1 cellular context compared by ENCODE assay signal in the genomic region with DNA sequence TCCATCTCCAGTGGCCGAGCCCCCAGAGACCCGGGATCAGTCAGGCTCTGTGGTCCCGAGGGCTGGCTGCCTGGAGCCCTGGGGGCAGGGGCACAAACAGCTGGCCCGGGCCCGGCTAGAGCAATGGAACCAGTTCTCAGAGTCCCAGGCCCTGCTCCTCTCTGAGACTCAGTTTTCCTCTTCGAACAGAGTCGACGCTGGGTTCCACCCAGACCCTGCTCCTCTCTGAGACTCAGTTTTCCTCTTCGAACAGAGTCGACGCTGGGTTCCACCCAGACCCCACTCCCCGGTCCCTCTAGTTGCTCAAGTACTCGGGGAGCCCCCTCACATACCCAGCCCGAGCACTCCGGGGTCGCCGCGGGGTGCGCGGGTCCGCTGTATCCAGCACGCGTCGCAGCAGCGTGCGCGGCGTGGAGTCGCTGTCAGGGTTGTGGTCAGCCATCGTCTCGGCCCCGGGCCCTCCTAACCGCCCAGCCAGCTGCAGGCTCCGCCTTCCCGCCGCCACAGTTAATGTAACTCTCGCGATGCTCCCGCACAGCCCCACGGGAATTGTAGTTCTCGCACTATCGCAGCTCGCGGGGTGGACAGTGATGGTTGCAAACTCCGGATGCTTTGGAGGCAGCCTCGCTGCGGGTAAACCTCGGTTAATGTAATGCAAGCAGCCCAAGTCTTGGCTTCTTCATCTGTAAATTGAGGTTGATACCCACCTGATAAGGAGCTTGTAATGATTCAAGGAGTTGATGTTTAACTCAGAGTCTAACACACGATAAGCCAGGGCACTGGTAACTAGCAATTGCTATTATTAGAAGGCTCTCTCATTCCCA.
TF ChIP-seq lines count a peak whose summit lies in the region.

No MANE protein-coding gene starts in this region.

TF ChIP-seq in WTC11, 78 proteins besides CTCF, POLR2A, EP300 and RAD21 (continued from another document):
- TF ChIP-seq MXD4 (CRISPR knock-in tag; IDR thresholded peaks at IDR 0.05; ENCODE audit: borderline replicate concordance) (no peak), ESRRA (CRISPR knock-in tag; IDR thresholded peaks at IDR 0.05; ENCODE audit: borderline replicate concordance) (no peak), FOXP1 (CRISPR knock-in tag; IDR thresholded peaks at IDR 0.05; ENCODE audit: borderline replicate concordance) (no peak), MYBL2 (CRISPR knock-in tag; IDR thresholded peaks at IDR 0.05) (no peak), CREB1 (CRISPR knock-in tag; IDR thresholded peaks at IDR 0.05) (no peak), ZNF121 (CRISPR knock-in tag; IDR thresholded peaks at IDR 0.05) (no peak), FOXK1 (CRISPR knock-in tag; IDR thresholded peaks at IDR 0.05) (no peak), ZNF219 (CRISPR knock-in tag; IDR thresholded peaks at IDR 0.05; ENCODE audit: borderline replicate concordance) (no peak), IRF2 (CRISPR knock-in tag; IDR thresholded peaks at IDR 0.05; ENCODE audit: borderline replicate concordance, low read depth) (no peak), CREM (CRISPR knock-in tag; IDR thresholded peaks at IDR 0.05) (no peak), TCF7 (CRISPR knock-in tag; IDR thresholded peaks at IDR 0.05; ENCODE audit: low read depth) (no peak), SMAD4 (CRISPR knock-in tag; IDR thresholded peaks at IDR 0.05) (no peak), ZNF263 (CRISPR knock-in tag; IDR thresholded peaks at IDR 0.05; ENCODE audit: low read depth) (no peak), ETV6 (CRISPR knock-in tag; IDR thresholded peaks at IDR 0.05) (peak; percentile 86; the same call in 1 of the 2 replicates), TEAD1 (CRISPR knock-in tag; IDR thresholded peaks at IDR 0.05) (no peak), KAT7 (CRISPR knock-in tag; IDR thresholded peaks at IDR 0.05; ENCODE audit: borderline replicate concordance) (0 out of 2 replicates have a peak, but pooled peaks have one; percentile 60)
- TF ChIP-seq, protein P1, sequence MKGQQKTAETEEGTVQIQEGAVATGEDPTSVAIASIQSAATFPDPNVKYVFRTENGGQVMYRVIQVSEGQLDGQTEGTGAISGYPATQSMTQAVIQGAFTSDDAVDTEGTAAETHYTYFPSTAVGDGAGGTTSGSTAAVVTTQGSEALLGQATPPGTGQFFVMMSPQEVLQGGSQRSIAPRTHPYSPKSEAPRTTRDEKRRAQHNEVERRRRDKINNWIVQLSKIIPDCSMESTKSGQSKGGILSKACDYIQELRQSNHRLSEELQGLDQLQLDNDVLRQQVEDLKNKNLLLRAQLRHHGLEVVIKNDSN (CRISPR knock-in tag; IDR thresholded peaks at IDR 0.05), result peak; percentile 60; the same call in 1 of the 2 replicates
- TF ChIP-seq, protein P2, sequence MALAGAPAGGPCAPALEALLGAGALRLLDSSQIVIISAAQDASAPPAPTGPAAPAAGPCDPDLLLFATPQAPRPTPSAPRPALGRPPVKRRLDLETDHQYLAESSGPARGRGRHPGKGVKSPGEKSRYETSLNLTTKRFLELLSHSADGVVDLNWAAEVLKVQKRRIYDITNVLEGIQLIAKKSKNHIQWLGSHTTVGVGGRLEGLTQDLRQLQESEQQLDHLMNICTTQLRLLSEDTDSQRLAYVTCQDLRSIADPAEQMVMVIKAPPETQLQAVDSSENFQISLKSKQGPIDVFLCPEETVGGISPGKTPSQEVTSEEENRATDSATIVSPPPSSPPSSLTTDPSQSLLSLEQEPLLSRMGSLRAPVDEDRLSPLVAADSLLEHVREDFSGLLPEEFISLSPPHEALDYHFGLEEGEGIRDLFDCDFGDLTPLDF (CRISPR knock-in tag; IDR thresholded peaks at IDR 0.05), result no peak
- TF ChIP-seq, protein P3, sequence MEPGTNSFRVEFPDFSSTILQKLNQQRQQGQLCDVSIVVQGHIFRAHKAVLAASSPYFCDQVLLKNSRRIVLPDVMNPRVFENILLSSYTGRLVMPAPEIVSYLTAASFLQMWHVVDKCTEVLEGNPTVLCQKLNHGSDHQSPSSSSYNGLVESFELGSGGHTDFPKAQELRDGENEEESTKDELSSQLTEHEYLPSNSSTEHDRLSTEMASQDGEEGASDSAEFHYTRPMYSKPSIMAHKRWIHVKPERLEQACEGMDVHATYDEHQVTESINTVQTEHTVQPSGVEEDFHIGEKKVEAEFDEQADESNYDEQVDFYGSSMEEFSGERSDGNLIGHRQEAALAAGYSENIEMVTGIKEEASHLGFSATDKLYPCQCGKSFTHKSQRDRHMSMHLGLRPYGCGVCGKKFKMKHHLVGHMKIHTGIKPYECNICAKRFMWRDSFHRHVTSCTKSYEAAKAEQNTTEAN (CRISPR knock-in tag; IDR thresholded peaks at IDR 0.05), result no peak
- TF ChIP-seq, protein P4, sequence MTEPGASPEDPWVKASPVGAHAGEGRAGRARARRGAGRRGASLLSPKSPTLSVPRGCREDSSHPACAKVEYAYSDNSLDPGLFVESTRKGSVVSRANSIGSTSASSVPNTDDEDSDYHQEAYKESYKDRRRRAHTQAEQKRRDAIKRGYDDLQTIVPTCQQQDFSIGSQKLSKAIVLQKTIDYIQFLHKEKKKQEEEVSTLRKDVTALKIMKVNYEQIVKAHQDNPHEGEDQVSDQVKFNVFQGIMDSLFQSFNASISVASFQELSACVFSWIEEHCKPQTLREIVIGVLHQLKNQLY (CRISPR knock-in tag; IDR thresholded peaks at IDR 0.05), result no peak
- TF ChIP-seq, protein P5, sequence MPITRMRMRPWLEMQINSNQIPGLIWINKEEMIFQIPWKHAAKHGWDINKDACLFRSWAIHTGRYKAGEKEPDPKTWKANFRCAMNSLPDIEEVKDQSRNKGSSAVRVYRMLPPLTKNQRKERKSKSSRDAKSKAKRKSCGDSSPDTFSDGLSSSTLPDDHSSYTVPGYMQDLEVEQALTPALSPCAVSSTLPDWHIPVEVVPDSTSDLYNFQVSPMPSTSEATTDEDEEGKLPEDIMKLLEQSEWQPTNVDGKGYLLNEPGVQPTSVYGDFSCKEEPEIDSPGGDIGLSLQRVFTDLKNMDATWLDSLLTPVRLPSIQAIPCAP (CRISPR knock-in tag; IDR thresholded peaks at IDR 0.05), result 0 out of 2 replicates have a peak, but pooled peaks have one; percentile 39
- TF ChIP-seq, protein P6, sequence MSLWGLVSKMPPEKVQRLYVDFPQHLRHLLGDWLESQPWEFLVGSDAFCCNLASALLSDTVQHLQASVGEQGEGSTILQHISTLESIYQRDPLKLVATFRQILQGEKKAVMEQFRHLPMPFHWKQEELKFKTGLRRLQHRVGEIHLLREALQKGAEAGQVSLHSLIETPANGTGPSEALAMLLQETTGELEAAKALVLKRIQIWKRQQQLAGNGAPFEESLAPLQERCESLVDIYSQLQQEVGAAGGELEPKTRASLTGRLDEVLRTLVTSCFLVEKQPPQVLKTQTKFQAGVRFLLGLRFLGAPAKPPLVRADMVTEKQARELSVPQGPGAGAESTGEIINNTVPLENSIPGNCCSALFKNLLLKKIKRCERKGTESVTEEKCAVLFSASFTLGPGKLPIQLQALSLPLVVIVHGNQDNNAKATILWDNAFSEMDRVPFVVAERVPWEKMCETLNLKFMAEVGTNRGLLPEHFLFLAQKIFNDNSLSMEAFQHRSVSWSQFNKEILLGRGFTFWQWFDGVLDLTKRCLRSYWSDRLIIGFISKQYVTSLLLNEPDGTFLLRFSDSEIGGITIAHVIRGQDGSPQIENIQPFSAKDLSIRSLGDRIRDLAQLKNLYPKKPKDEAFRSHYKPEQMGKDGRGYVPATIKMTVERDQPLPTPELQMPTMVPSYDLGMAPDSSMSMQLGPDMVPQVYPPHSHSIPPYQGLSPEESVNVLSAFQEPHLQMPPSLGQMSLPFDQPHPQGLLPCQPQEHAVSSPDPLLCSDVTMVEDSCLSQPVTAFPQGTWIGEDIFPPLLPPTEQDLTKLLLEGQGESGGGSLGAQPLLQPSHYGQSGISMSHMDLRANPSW (CRISPR knock-in tag; conservative IDR thresholded peaks at IDR 0.05; ENCODE audit: low read depth), result no peak
- TF ChIP-seq, protein P7, sequence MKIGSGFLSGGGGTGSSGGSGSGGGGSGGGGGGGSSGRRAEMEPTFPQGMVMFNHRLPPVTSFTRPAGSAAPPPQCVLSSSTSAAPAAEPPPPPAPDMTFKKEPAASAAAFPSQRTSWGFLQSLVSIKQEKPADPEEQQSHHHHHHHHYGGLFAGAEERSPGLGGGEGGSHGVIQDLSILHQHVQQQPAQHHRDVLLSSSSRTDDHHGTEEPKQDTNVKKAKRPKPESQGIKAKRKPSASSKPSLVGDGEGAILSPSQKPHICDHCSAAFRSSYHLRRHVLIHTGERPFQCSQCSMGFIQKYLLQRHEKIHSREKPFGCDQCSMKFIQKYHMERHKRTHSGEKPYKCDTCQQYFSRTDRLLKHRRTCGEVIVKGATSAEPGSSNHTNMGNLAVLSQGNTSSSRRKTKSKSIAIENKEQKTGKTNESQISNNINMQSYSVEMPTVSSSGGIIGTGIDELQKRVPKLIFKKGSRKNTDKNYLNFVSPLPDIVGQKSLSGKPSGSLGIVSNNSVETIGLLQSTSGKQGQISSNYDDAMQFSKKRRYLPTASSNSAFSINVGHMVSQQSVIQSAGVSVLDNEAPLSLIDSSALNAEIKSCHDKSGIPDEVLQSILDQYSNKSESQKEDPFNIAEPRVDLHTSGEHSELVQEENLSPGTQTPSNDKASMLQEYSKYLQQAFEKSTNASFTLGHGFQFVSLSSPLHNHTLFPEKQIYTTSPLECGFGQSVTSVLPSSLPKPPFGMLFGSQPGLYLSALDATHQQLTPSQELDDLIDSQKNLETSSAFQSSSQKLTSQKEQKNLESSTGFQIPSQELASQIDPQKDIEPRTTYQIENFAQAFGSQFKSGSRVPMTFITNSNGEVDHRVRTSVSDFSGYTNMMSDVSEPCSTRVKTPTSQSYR (CRISPR knock-in tag; IDR thresholded peaks at IDR 0.05), result no peak
- TF ChIP-seq, protein P8, sequence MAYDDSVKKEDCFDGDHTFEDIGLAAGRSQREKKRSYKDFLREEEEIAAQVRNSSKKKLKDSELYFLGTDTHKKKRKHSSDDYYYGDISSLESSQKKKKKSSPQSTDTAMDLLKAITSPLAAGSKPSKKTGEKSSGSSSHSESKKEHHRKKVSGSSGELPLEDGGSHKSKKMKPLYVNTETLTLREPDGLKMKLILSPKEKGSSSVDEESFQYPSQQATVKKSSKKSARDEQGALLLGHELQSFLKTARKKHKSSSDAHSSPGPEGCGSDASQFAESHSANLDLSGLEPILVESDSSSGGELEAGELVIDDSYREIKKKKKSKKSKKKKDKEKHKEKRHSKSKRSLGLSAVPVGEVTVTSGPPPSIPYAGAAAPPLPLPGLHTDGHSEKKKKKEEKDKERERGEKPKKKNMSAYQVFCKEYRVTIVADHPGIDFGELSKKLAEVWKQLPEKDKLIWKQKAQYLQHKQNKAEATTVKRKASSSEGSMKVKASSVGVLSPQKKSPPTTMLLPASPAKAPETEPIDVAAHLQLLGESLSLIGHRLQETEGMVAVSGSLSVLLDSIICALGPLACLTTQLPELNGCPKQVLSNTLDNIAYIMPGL (CRISPR knock-in tag; IDR thresholded peaks at IDR 0.05), result no peak
- TF ChIP-seq, protein P9, sequence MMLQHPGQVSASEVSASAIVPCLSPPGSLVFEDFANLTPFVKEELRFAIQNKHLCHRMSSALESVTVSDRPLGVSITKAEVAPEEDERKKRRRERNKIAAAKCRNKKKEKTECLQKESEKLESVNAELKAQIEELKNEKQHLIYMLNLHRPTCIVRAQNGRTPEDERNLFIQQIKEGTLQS (CRISPR knock-in tag; conservative IDR thresholded peaks at IDR 0.05), result no peak
- TF ChIP-seq, protein P10, sequence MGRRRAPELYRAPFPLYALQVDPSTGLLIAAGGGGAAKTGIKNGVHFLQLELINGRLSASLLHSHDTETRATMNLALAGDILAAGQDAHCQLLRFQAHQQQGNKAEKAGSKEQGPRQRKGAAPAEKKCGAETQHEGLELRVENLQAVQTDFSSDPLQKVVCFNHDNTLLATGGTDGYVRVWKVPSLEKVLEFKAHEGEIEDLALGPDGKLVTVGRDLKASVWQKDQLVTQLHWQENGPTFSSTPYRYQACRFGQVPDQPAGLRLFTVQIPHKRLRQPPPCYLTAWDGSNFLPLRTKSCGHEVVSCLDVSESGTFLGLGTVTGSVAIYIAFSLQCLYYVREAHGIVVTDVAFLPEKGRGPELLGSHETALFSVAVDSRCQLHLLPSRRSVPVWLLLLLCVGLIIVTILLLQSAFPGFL (CRISPR knock-in tag; IDR thresholded peaks at IDR 0.05; ENCODE audit: borderline replicate concordance), result no peak; the same call in 1 of the 2 replicates
- TF ChIP-seq, protein P11, sequence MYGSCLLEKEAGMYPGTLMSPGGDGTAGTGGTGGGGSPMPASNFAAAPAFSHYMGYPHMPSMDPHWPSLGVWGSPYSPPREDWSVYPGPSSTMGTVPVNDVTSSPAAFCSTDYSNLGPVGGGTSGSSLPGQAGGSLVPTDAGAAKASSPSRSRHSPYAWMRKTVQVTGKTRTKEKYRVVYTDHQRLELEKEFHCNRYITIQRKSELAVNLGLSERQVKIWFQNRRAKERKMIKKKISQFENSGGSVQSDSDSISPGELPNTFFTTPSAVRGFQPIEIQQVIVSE (CRISPR knock-in tag; IDR thresholded peaks at IDR 0.05; ENCODE audit: borderline replicate concordance), result no peak
- TF ChIP-seq, protein P12, sequence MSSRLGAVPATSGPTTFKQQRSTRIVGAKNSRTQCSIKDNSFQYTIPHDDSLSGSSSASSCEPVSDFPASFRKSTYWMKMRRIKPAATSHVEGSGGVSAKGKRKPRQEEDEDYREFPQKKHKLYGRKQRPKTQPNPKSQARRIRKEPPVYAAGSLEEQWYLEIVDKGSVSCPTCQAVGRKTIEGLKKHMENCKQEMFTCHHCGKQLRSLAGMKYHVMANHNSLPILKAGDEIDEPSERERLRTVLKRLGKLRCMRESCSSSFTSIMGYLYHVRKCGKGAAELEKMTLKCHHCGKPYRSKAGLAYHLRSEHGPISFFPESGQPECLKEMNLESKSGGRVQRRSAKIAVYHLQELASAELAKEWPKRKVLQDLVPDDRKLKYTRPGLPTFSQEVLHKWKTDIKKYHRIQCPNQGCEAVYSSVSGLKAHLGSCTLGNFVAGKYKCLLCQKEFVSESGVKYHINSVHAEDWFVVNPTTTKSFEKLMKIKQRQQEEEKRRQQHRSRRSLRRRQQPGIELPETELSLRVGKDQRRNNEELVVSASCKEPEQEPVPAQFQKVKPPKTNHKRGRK (CRISPR knock-in tag; IDR thresholded peaks at IDR 0.05; ENCODE audit: borderline replicate concordance), result no peak
- TF ChIP-seq, protein P13, sequence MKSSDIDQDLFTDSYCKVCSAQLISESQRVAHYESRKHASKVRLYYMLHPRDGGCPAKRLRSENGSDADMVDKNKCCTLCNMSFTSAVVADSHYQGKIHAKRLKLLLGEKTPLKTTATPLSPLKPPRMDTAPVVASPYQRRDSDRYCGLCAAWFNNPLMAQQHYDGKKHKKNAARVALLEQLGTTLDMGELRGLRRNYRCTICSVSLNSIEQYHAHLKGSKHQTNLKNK (CRISPR knock-in tag; IDR thresholded peaks at IDR 0.05), result no peak
- TF ChIP-seq, protein P14, sequence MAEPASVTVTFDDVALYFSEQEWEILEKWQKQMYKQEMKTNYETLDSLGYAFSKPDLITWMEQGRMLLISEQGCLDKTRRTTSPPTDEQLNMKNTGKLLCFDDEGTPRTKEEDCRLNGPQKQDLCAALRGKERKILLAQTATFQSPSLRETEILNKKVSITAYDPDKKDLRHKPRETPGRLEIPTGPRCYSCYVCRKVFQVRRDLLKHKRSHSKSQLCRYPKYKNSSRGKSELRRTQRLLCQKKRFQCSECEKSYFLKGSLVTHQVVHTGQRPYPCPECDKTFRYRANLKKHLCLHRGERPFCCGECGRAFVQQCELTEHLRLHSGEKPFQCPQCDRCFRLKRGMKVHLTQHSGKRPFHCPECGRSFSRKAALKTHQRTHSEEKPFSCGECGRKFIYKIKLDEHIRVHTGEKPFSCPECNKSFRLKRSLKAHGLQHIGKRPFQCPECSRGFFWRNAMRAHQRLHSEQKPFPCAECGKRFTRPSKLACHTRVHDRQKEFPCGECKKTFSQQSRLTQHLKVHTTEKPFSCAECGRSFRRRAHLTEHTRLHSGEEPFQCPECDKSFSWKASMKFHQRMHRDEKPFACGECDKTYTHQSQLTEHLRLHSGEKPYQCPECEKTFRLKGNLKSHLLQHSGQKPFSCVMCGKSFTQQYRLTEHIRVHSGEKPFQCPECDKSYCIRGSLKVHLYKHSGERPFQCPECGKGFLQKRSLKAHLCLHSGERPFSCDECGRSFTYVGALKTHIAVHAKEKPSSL (CRISPR knock-in tag; conservative IDR thresholded peaks at IDR 0.05), result no peak
